15 cellular contexts compared by ENCODE assay signal in the genomic region with DNA sequence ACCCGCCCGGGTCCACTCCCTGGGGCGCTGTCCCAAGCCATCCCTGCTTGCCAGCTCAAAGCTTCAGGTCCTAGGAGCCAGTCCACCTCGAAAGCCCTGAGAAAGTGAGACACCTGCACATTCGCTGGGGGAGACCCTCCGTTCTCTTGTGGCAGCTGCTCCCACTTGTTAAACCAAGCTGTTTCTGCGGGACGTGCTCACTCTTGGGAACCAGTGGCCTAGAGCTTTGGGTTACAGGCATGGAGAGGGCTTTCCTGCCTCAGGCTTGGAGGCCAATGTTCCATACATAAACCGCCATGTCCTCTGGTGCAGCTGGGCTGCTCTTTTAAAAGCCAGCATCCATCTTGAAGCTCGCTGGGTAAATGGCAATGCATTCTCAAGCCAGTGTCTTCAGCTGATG. TPM values are rescaled to one million over a fixed set of nuclear protein-coding genes. Genes with fewer than 3 reads are reported as not detected.
DNase-seq lines count a peak whose midpoint lies in the region; ATAC-seq and TF ChIP-seq lines count a peak whose summit lies in the region.
"Had no signal": no experiment of that assay in that cellular context is flagged by ENCODE, and none has a peak within 500 bp of the region (broad histone marks: within the 10 kb centered on the region; RNA-seq: fewer than 3 reads in every experiment).

No MANE protein-coding gene starts in this region.

- H2AK5ac ChIP-seq in IMR-90 (ENCODE audit: low read depth, low read length) (no peak overlapping the region), mesendoderm (ENCODE audit: low read length) (peak overlapping the region; percentile 31)

- H3K18ac ChIP-seq in IMR-90 (ENCODE audit: low read depth, low read length): no peak overlapping the region
- peak overlapping the region; percentile 24 for H3K18ac ChIP-seq in mesendoderm (ENCODE audit: low read length)

- intact Hi-C loops in IMR-90 (cut with micrococcal nuclease): no loop called here

- no peaks in the 10 kb centered on the region for H3K9me3 Mint-ChIP-seq in brain
- H3K9me3 Mint-ChIP-seq: CD4-positive, alpha-beta memory T cell; IgD-negative memory B cell had no signal

- ATAC-seq in IMR-90 (ENCODE audit: low read depth) (no peak), GM18519 (IDR thresholded peaks at IDR 0.05; ENCODE audit: low FRiP score, unreplicated experiment) (no peak), GM18907 (IDR thresholded peaks at IDR 0.05; ENCODE audit: unreplicated experiment) (no peak)

- CTCF ChIA-PET in IMR-90 (lab: Yijun Ruan, JAX): no interaction called here

- H3K4ac ChIP-seq in IMR-90 (ENCODE audit: low read depth, low read length): no peak overlapping the region
- peak overlapping the region; percentile 44 for H3K4ac ChIP-seq in mesendoderm (ENCODE audit: low read depth, low read length)

- peak overlapping the region; percentile 87 for H2AK9ac ChIP-seq in IMR-90 (replicated peaks; ENCODE audit: low read depth, low read length, poor library complexity)

- peak overlapping the region in 4 of 11 experiments; percentile 5 to 85 (median 28); a peak in 5 of 22 replicates for H3K9ac ChIP-seq in BLaER1 treated with 17β-estradiol and CSF1 and Interleukin-3, amounts not matched to agents 10 nM and 100 nM
- no peak overlapping the region for H3K9ac ChIP-seq in IMR-90 (ENCODE audit: low read depth, low read length)
- H3K9ac ChIP-seq in mesendoderm (ENCODE audit: low read length): no peak overlapping the region
- H3K9ac ChIP-seq: KMS-11 had no signal

- peak overlapping the region; percentile 90 to 99 (median 95) for H3K4me2 ChIP-seq in BLaER1 treated with 17β-estradiol and CSF1 and Interleukin-3, amounts not matched to agents 10 nM and 100 nM
- H3K4me2 ChIP-seq in IMR-90 (ENCODE audit: low read depth, low read length): no peak overlapping the region
- no peak overlapping the region for H3K4me2 ChIP-seq in mesendoderm (ENCODE audit: low read length)
- H3K4me2 ChIP-seq: KMS-11 had no signal

- H2BK20ac ChIP-seq in IMR-90 (ENCODE audit: low read depth, low read length): no peak overlapping the region

- in situ Hi-C loops in IMR-90 (cut with MboI; ENCODE audit: low sequenced_read_pairs): no loop called here

- no peak overlapping the region for H3K4me3 ChIP-seq in BLaER1 treated with 17β-estradiol and CSF1 and Interleukin-3, amounts not matched to agents 10 nM and 100 nM
- no peak overlapping the region for H3K4me3 ChIP-seq in IMR-90 (ENCODE audit: insufficient read depth, low read depth, low read length)
- H3K4me3 ChIP-seq in mesendoderm (ENCODE audit: low read length): no peak overlapping the region

- H3K56ac ChIP-seq in IMR-90 (ENCODE audit: extremely low read depth, insufficient read depth, low read length) (no peak overlapping the region), mesendoderm (ENCODE audit: low read length) (peak overlapping the region; percentile 67)

- H3K4me1 Mint-ChIP-seq in brain: peaks cover 81% of the 10 kb centered on the region

- H3K27ac ChIP-seq in BLaER1 treated with 17β-estradiol and CSF1 and Interleukin-3, amounts not matched to agents 10 nM and 100 nM: peak overlapping the region in 7 of 11 experiments; percentile 12 to 94 (median 86); a peak in 12 of 22 replicates
- H3K27ac ChIP-seq in IMR-90 (ENCODE audit: insufficient read depth, low read length) (no peak overlapping the region), mesendoderm (ENCODE audit: low read depth, low read length) (peak overlapping the region; percentile 42)
- H3K27ac ChIP-seq: C4-2B, HL-60, KMS-11 had no signal

- POLR2A ChIA-PET in IMR-90 (lab: Charles Lee; ENCODE audit: unreplicated experiment): no interaction called here

- peak overlapping the region in 4 of 5 experiments; percentile 22 to 96 (median 49) for H3K27ac Mint-ChIP-seq in brain
- H3K27ac Mint-ChIP-seq: IgD-negative memory B cell had no signal

- H3K27me3 Mint-ChIP-seq in brain: no peaks in the 10 kb centered on the region
- H3K27me3 Mint-ChIP-seq: CD4-positive, alpha-beta memory T cell; IgD-negative memory B cell had no signal

- no peak for TF ChIP-seq POLR2A in IMR-90 (IDR thresholded peaks at IDR 0.05; ENCODE audit: low read depth, low read length)

- TF ChIP-seq CTCF in IMR-90 (conservative IDR thresholded peaks at IDR 0.05; ENCODE audit: low read depth, low read length): no peak
- TF ChIP-seq CTCF in brain (conservative IDR thresholded peaks at IDR 0.05): no peak

- 97% methylated on average over 3 of the region's 10 CpGs; no CpG with 5 or more reads in 1 of the 2 experiments for WGBS in IMR-90 (ENCODE audit: extremely low coverage in 2 of 2, insufficient read length in 1 of 2), 2 experiments
- no CpG with 5 or more reads among the region's 10 CpGs for WGBS in mesendoderm (ENCODE audit: extremely low coverage, insufficient coverage, low lambda C conversion rate)

- no peak overlapping the region for H2BK120ac ChIP-seq in IMR-90 (ENCODE audit: low read depth, low read length)
- H2BK120ac ChIP-seq in mesendoderm (ENCODE audit: low read depth, low read length): no peak overlapping the region

- H3K4me1 ChIP-seq in BLaER1 treated with 17β-estradiol and CSF1 and Interleukin-3, amounts not matched to agents 10 nM and 100 nM: peaks cover 96 to 100% (median 100%) of the 10 kb centered on the region in 10 experiments
- H3K4me1 ChIP-seq in IMR-90 (ENCODE audit: control insufficient read depth, insufficient read depth, low read length): peaks cover 7% of the 10 kb centered on the region; the same call in 1 of the 2 replicates
- peaks cover 20% of the 10 kb centered on the region for H3K4me1 ChIP-seq in mesendoderm (ENCODE audit: control insufficient read depth, low read depth, low read length)

- dilution Hi-C loops in IMR-90 (cut with HindIII; ENCODE audit: low sequenced_read_pairs, unreplicated experiment): no loop called here

- H4K8ac ChIP-seq in IMR-90 (ENCODE audit: low read depth in 2 of 2, low read length in 2 of 2): no peak overlapping the region
- no peak overlapping the region for H4K8ac ChIP-seq in mesendoderm (ENCODE audit: low read depth, low read length)

- no peaks in the 10 kb centered on the region for H3K9me1 ChIP-seq in IMR-90 (ENCODE audit: insufficient read depth, low read length)

- BruUV-seq in IMR-90 (replicated peaks; lab: Mats Ljungman, UMichigan): no TSS peak

- DNase-seq in IMR-90: no peak
- DNase-seq in mesendoderm: no peak
- no peak for DNase-seq in dedifferentiated amniotic fluid mesenchymal stem cell (ENCODE audit: extremely low spot score)
- no peak for DNase-seq in activated CD4-positive, alpha-beta T cell treated with anti-CD3 and anti-CD28 coated beads for 1 hour
- DNase-seq: CD4-positive, alpha-beta memory T cell; DMS79; EL had no signal

- no peak overlapping the region for H2BK5ac ChIP-seq in IMR-90 (ENCODE audit: low read depth, low read length, poor library complexity, severe bottlenecking)
- peak overlapping the region; percentile 41 for H2BK5ac ChIP-seq in mesendoderm (ENCODE audit: low read length)

- TF ChIP-seq RAD21 in IMR-90 (IDR thresholded peaks at IDR 0.05; ENCODE audit: low read length): no peak

- no peak overlapping the region for H2BK15ac ChIP-seq in IMR-90 (ENCODE audit: low read depth, low read length)
- no peak overlapping the region for H2BK15ac ChIP-seq in mesendoderm (replicated peaks; ENCODE audit: low read depth)

- no peaks in the 10 kb centered on the region for H3K9me3 ChIP-seq in BLaER1 treated with 17β-estradiol and CSF1 and Interleukin-3, amounts not matched to agents 10 nM and 100 nM (replicated peaks in 1 of 11)
- no peaks in the 10 kb centered on the region for H3K9me3 ChIP-seq in IMR-90 (ENCODE audit: control insufficient read depth, insufficient read depth, low read length)

- H4K5ac ChIP-seq in IMR-90 (ENCODE audit: low read depth, low read length) (no peak overlapping the region), mesendoderm (ENCODE audit: low read length) (no peak overlapping the region)

- H3K14ac ChIP-seq in IMR-90 (replicated peaks; ENCODE audit: low read depth, low read length): no peak overlapping the region

- H2AFZ ChIP-seq in IMR-90 (replicated peaks; ENCODE audit: low read length, poor library complexity): no peak overlapping the region

- H3K4me3 Mint-ChIP-seq in brain: no peak overlapping the region
- H3K4me3 Mint-ChIP-seq: CD4-positive, alpha-beta memory T cell; IgD-negative memory B cell had no signal

- no peaks in the 10 kb centered on the region for H3K79me2 ChIP-seq in mesendoderm (ENCODE audit: control insufficient read depth, insufficient read depth, low read length)

- H4K20me1 ChIP-seq in BLaER1 treated with 17β-estradiol and CSF1 and Interleukin-3, amounts not matched to agents 10 nM and 100 nM: peaks cover 0 to 9% (median 0%) of the 10 kb centered on the region in 11 experiments; a peak in 1 of 22 replicates
- no peaks in the 10 kb centered on the region; the same call in 1 of the 2 replicates for H4K20me1 ChIP-seq in IMR-90 (ENCODE audit: insufficient read depth, low read length)

- no peaks in the 10 kb centered on the region for H3K79me1 ChIP-seq in IMR-90 (ENCODE audit: low read depth in 1 of 2, low read length in 2 of 2)
- H3K79me1 ChIP-seq in mesendoderm (ENCODE audit: low read length): no peaks in the 10 kb centered on the region

- no peaks in the 10 kb centered on the region for H3K36me3 Mint-ChIP-seq in brain
- H3K36me3 Mint-ChIP-seq: CD4-positive, alpha-beta memory T cell had no signal

- no peaks in the 10 kb centered on the region for H3K36me3 ChIP-seq in BLaER1 treated with 17β-estradiol and CSF1 and Interleukin-3, amounts not matched to agents 10 nM and 100 nM
- H3K36me3 ChIP-seq in IMR-90 (ENCODE audit: control insufficient read depth, insufficient read depth, low read length) (peaks cover 5% of the 10 kb centered on the region; the same call in 1 of the 2 replicates), mesendoderm (ENCODE audit: control insufficient read depth, insufficient read depth, low read length) (no peaks in the 10 kb centered on the region)

- H3K23ac ChIP-seq in IMR-90 (ENCODE audit: low read depth, low read length) (no peak overlapping the region), mesendoderm (ENCODE audit: low read length) (peak overlapping the region; percentile 74)

- no peak overlapping the region for H4K91ac ChIP-seq in IMR-90 (ENCODE audit: insufficient read depth, low read depth, low read length)

- H3K27me3 ChIP-seq in BLaER1 treated with 17β-estradiol and CSF1 and Interleukin-3, amounts not matched to agents 10 nM and 100 nM: peaks cover 0 to 21% (median 0%) of the 10 kb centered on the region in 11 experiments; a peak in 4 of 22 replicates
- H3K27me3 ChIP-seq in IMR-90 (ENCODE audit: control insufficient read depth, insufficient read depth, low read length) (peaks cover 2% of the 10 kb centered on the region), mesendoderm (ENCODE audit: insufficient read depth, low read length, poor library complexity) (no peaks in the 10 kb centered on the region)

RNA-seq across cellular contexts. Expression of a gene that starts 19.9 kb away (rescaled TPM):
- total RNA-seq in IMR-90 (2012; rRNA removed): 5.6 and 6.1 TPM in 2 replicates
- polyA plus RNA-seq in IMR-90 (2012; rRNA removed): 82.6 and 106 TPM in 2 replicates
- 56.1 and 135 TPM in 2 replicates for polyA plus RNA-seq in IMR-90 (2012; cell fraction: cytosol; rRNA removed)
- 100 and 222 TPM in 2 replicates for polyA plus RNA-seq in IMR-90 (2012; cell fraction: nucleus; rRNA removed; ENCODE audit: low replicate concordance)
- 48.7 TPM for polyA plus RNA-seq in brain (ENCODE audit: insufficient read depth, low read depth, low replicate concordance)
- 98.9 TPM for polyA plus RNA-seq in mesendoderm (2013, experiment 1 of 2)
- polyA plus RNA-seq in mesendoderm (2013, experiment 2 of 2): 97.0 TPM

RNA-seq across cellular contexts. Expression of a gene that starts 53.1 kb away (rescaled TPM):
- 5.0 and 6.7 TPM in 2 replicates for total RNA-seq in IMR-90 (2012; rRNA removed)
- 6.3 and 8.1 TPM in 2 replicates for polyA plus RNA-seq in IMR-90 (2012; rRNA removed)
- 3.9 and 16.6 TPM in 2 replicates for polyA plus RNA-seq in IMR-90 (2012; cell fraction: cytosol; rRNA removed)
- polyA plus RNA-seq in IMR-90 (2012; cell fraction: nucleus; rRNA removed; ENCODE audit: low replicate concordance): 15.9 and 17.4 TPM in 2 replicates
- 18.0 TPM for polyA plus RNA-seq in brain (ENCODE audit: insufficient read depth, low read depth, low replicate concordance)
- polyA plus RNA-seq in mesendoderm (2013, experiment 1 of 2): 3.1 TPM
- polyA plus RNA-seq in mesendoderm (2013, experiment 2 of 2): 2.8 TPM

RNA-seq across cellular contexts. Expression of a gene that starts 56.6 kb away (rescaled TPM):
- total RNA-seq in IMR-90 (2012; rRNA removed): 5.8 and 6.8 TPM in 2 replicates
- 21.9 and 27.5 TPM in 2 replicates for polyA plus RNA-seq in IMR-90 (2012; rRNA removed)
- polyA plus RNA-seq in IMR-90 (2012; cell fraction: cytosol; rRNA removed): 19.5 and 22.3 TPM in 2 replicates
- 62.8 and 177 TPM in 2 replicates for polyA plus RNA-seq in IMR-90 (2012; cell fraction: nucleus; rRNA removed; ENCODE audit: low replicate concordance)
- polyA plus RNA-seq in brain (ENCODE audit: insufficient read depth, low read depth, low replicate concordance): 49.3 TPM
- 18.2 TPM for polyA plus RNA-seq in mesendoderm (2013, experiment 1 of 2)
- polyA plus RNA-seq in mesendoderm (2013, experiment 2 of 2): 18.3 TPM

Comparison
In these comparisons a context has a peak if more than half of its experiments do, and no peak if none do; other contexts are left out.
1. H3K4me2 ChIP-seq: peak in BLaER1 treated with 17β-estradiol and CSF1 and Interleukin-3, amounts not matched to agents 10 nM and 100 nM (11 of 11); none in IMR-90 (single experiment) and mesendoderm (single experiment).